Comparison of ENCODE assay signal across 1 cellular context in genomic region chr5:172185096-172185461, GRCh38.
TF ChIP-seq lines count a peak whose summit lies in the region.

No MANE protein-coding gene starts in this region.

TF ChIP-seq in WTC11, 78 proteins besides CTCF, POLR2A, EP300 and RAD21 (continued from another document):
- TF ChIP-seq, protein P1, sequence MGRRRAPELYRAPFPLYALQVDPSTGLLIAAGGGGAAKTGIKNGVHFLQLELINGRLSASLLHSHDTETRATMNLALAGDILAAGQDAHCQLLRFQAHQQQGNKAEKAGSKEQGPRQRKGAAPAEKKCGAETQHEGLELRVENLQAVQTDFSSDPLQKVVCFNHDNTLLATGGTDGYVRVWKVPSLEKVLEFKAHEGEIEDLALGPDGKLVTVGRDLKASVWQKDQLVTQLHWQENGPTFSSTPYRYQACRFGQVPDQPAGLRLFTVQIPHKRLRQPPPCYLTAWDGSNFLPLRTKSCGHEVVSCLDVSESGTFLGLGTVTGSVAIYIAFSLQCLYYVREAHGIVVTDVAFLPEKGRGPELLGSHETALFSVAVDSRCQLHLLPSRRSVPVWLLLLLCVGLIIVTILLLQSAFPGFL (CRISPR knock-in tag; IDR thresholded peaks at IDR 0.05; ENCODE audit: borderline replicate concordance), result no peak
- TF ChIP-seq, protein P2, sequence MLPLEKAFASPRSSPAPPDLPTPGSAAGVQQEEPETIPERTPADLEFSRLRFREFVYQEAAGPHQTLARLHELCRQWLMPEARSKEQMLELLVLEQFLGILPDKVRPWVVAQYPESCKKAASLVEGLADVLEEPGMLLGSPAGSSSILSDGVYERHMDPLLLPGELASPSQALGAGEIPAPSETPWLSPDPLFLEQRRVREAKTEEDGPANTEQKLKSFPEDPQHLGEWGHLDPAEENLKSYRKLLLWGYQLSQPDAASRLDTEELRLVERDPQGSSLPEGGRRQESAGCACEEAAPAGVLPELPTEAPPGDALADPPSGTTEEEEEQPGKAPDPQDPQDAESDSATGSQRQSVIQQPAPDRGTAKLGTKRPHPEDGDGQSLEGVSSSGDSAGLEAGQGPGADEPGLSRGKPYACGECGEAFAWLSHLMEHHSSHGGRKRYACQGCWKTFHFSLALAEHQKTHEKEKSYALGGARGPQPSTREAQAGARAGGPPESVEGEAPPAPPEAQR (CRISPR knock-in tag; IDR thresholded peaks at IDR 0.05), result no peak
- no peak for TF ChIP-seq KAT7 (CRISPR knock-in tag; IDR thresholded peaks at IDR 0.05; ENCODE audit: borderline replicate concordance)
